ENCODE assay signal across 24 cellular contexts in the genomic region with DNA sequence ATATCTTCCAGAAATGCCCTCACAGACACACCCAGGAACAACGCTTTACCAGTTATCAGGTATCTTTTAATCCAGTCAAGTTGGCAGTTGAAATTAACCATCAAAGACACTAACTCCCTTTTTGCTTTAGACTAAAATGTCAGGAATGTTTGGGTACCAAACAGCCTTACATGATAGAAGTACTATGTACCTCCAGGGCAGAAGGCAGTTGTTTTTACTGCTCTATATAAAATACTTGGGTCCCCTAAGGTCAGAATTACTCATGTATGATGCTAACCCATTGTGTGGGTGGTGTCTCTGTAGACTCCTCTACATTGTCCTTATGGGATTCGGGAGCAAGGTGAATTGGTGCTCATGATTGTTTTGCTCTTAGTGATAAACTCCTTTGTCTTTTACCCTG.
DNase-seq lines count a peak whose midpoint lies in the region; ATAC-seq, FAIRE-seq and TF ChIP-seq lines count a peak whose summit lies in the region.
"Had no signal": no experiment of that assay in that cellular context is flagged by ENCODE, and none has a peak within 500 bp of the region (broad histone marks: within the 10 kb centered on the region; RNA-seq: fewer than 3 reads in every experiment).

No MANE protein-coding gene starts in this region.

- peaks cover 16% of the 10 kb centered on the region for H3K4me1 ChIP-seq in adipocyte (ENCODE audit: control insufficient read depth, insufficient read depth, low read length)
- H3K4me1 ChIP-seq: A549; BE2C; BLaER1 treated with 17β-estradiol and CSF1 and Interleukin-3, amounts not matched to agents 10 nM and 100 nM had no signal

- H3K9me3 ChIP-seq in adipocyte (ENCODE audit: control insufficient read depth, low read length): no peaks in the 10 kb centered on the region
- H3K9me3 ChIP-seq: A549; BE2C; BLaER1 treated with 17β-estradiol and CSF1 and Interleukin-3, amounts not matched to agents 10 nM and 100 nM had no signal

- H3K9ac ChIP-seq in adipocyte (ENCODE audit: low read length): no peak overlapping the region
- H3K9ac ChIP-seq: BLaER1 treated with 17β-estradiol and CSF1 and Interleukin-3, amounts not matched to agents 10 nM and 100 nM had no signal

- no peaks in the 10 kb centered on the region for H3K27me3 ChIP-seq in adipocyte (replicated peaks; ENCODE audit: control insufficient read depth, insufficient read depth, low read length)
- H3K27me3 ChIP-seq: BE2C; BLaER1 treated with 17β-estradiol and CSF1 and Interleukin-3, amounts not matched to agents 10 nM and 100 nM had no signal

- FAIRE-seq in H54 (lab: Jason Lieb, UNC): no peak
- FAIRE-seq: A549, D721Med, GM12891, GM18507 had no signal

- DNase-seq in EL (peak; percentile 31), H54 (ENCODE audit: insufficient read length, low spot score) (peak; percentile 0), adipocyte (ENCODE audit: low read depth) (peak; percentile 8), fibroblast of mammary gland (ENCODE audit: low read depth) (peak; percentile 12)
- no peak for DNase-seq in activated CD8-positive, alpha-beta memory T cell treated with anti-CD3 and anti-CD28 coated beads, Interleukin-2, amount 50 U/mL, for 4 hours
- DNase-seq: 8988T; ACHN; AML-193; BE2C; CD4-positive, alpha-beta T cell; CD8-positive, alpha-beta memory T cell; DMS 273 treated with DMSO at 0.1 percent for 48 hours; DMS79; GF-D8; GOT3; H7; HCEC 1CT had no signal

- no peak for TF ChIP-seq CTCF in fibroblast of mammary gland (conservative IDR thresholded peaks at IDR 0.05; ENCODE audit: control insufficient read depth, insufficient read depth, low read depth, low read length)

- no peaks in the 10 kb centered on the region for H3K36me3 ChIP-seq in adipocyte (ENCODE audit: control insufficient read depth, insufficient read depth, low read length, severe bottlenecking)
- H3K36me3 ChIP-seq: BE2C; BLaER1 treated with 17β-estradiol and CSF1 and Interleukin-3, amounts not matched to agents 10 nM and 100 nM had no signal

- ATAC-seq in GM19455 (IDR thresholded peaks at IDR 0.05; ENCODE audit: unreplicated experiment) (no peak), HG03457 (IDR thresholded peaks at IDR 0.05; ENCODE audit: unreplicated experiment) (no peak)
- ATAC-seq: A549 had no signal

- H3K4me3 ChIP-seq in adipocyte (ENCODE audit: low read length) (no peak overlapping the region), fibroblast of mammary gland (ENCODE audit: control insufficient read depth, low read depth, low read length) (no peak overlapping the region)
- H3K4me3 ChIP-seq: A549; BLaER1 treated with 17β-estradiol and CSF1 and Interleukin-3, amounts not matched to agents 10 nM and 100 nM had no signal

- no peak for TF ChIP-seq POLR2A in H54 (IDR thresholded peaks at IDR 0.05; ENCODE audit: low read depth, low read length)
